ENCODE assay signal across 15 cellular contexts in genomic region chr2:24009367-24009679, GRCh38. TPM values are rescaled to one million over a fixed set of nuclear protein-coding genes. Genes with fewer than 3 reads are reported as not detected.
DNase-seq lines count a peak whose midpoint lies in the region; ATAC-seq and TF ChIP-seq lines count a peak whose summit lies in the region.
"Had no signal": no experiment of that assay in that cellular context is flagged by ENCODE, and none has a peak within 500 bp of the region (broad histone marks: within the 10 kb centered on the region; RNA-seq: fewer than 3 reads in every experiment).

No MANE protein-coding gene starts in this region.

- TF ChIP-seq POLR2A in body of pancreas (IDR thresholded peaks at IDR 0.05) = no peak

- peak overlapping the region; percentile 61 for H2AFZ ChIP-seq in mammary epithelial cell (ENCODE audit: low read depth, low read length)

- H3K9me3 ChIP-seq in ES-I3 (ENCODE audit: control insufficient read depth, insufficient read depth, low read length) (no peaks in the 10 kb centered on the region), mammary epithelial cell (replicated peaks; ENCODE audit: insufficient read depth, low read length) (no peaks in the 10 kb centered on the region), iPS-15b (ENCODE audit: control insufficient read depth, insufficient read depth, low read length) (no peaks in the 10 kb centered on the region), psoas muscle (no peaks in the 10 kb centered on the region), body of pancreas (no peaks in the 10 kb centered on the region)

- H3K36me3 ChIP-seq in ES-I3 (ENCODE audit: insufficient read depth, low read length) (no peaks in the 10 kb centered on the region), mammary epithelial cell (ENCODE audit: insufficient read depth, low read length) (no peaks in the 10 kb centered on the region), iPS-15b (ENCODE audit: control insufficient read depth, insufficient read depth, low read length) (no peaks in the 10 kb centered on the region), psoas muscle (ENCODE audit: insufficient read depth in 1 of 2, low read depth in 1 of 2) (no peaks in the 10 kb centered on the region), body of pancreas (replicated peaks in 1 of 2; ENCODE audit: insufficient read depth in 1 of 2, low read depth in 2 of 2) (no peaks in the 10 kb centered on the region)

- H3K27ac ChIP-seq in mammary epithelial cell (ENCODE audit: insufficient read depth, low read depth, low read length) (no peak overlapping the region), psoas muscle (no peak overlapping the region), body of pancreas (no peak overlapping the region)

- H3K4me2 ChIP-seq in mammary epithelial cell (ENCODE audit: insufficient read depth, low read depth, low read length) = no peak overlapping the region

- intact Hi-C loops in mammary epithelial cell (cut with micrococcal nuclease) = no loop called here
- intact Hi-C loops in psoas muscle (cut with DNase I) = no loop called here
- intact Hi-C loops in body of pancreas (cut with DNase I) = no loop called here
- intact Hi-C loops in sciatic nerve (cut with DNase I) = no loop called here

- in situ Hi-C loops in mammary epithelial cell (cut with MboI; ENCODE audit: low sequenced_read_pairs in 2 of 2) = no loop called here

- CTCF ChIA-PET in mammary epithelial cell (lab: Charles Lee; ENCODE audit: low non-redundant PET) = interaction anchor here (0.5 kb wide), 1 partner anchor 236 kb away, joined by 3 read pairs; no protein-coding TSS in a partner anchor

- no TSS peak for BruUV-seq in mammary epithelial cell (replicated peaks; lab: Mats Ljungman, UMichigan)

- peaks cover 2% of the 10 kb centered on the region for H3K27me3 ChIP-seq in mammary epithelial cell (ENCODE audit: insufficient read depth, low read length)
- H3K27me3 ChIP-seq in iPS-15b (ENCODE audit: control insufficient read depth, insufficient read depth, low read length) = peaks cover 4% of the 10 kb centered on the region
- H3K27me3 ChIP-seq in psoas muscle (ENCODE audit: insufficient read depth in 3 of 3, low read length in 2 of 3) = peaks cover 0 to 22% (median 21%) of the 10 kb centered on the region in 3 donors
- H3K27me3 ChIP-seq in body of pancreas = no peaks in the 10 kb centered on the region

- ATAC-seq in psoas muscle = no peak
- no peak for ATAC-seq in body of pancreas
- ATAC-seq in sciatic nerve = no peak

- no peak for DNase-seq in mammary epithelial cell
- DNase-seq in psoas muscle = no peak
- DNase-seq in body of pancreas = no peak
- no peak for DNase-seq in COR-L47 (lab: John Stamatoyannopoulos, UW)
- DNase-seq in LoVo (ENCODE audit: low spot score) = no peak
- no peak for DNase-seq in sciatic nerve (ENCODE audit: low spot score)
- DNase-seq: activated CD8-positive, alpha-beta memory T cell treated with anti-CD3 and anti-CD28 coated beads, Interleukin-2, amount 10 ng/mL, durations not matched to agents 7 days and 5 days; activated naive CD4-positive, alpha-beta T cell treated with anti-CD3 and anti-CD28 coated beads, Interleukin-2, amount 50 U/mL, for 16 hours; CD4-positive, CD25-positive, alpha-beta regulatory T cell; cortex of kidney; GDM1; stimulated activated CD4-positive, alpha-beta T cell treated with anti-CD3 and anti-CD28 coated beads, Interleukin-2, amount 100 ng/mL, for 48 hours had no signal

- dilution Hi-C loops in mammary epithelial cell (cut with HindIII; ENCODE audit: low sequenced_read_pairs) = no loop called here

- H3K9ac ChIP-seq in ES-I3 (ENCODE audit: low read depth, low read length) = peak overlapping the region; percentile 72
- H3K9ac ChIP-seq in mammary epithelial cell (ENCODE audit: insufficient read depth, low read length) = no peak overlapping the region
- no peak overlapping the region for H3K9ac ChIP-seq in iPS-15b (ENCODE audit: low read depth, low read length)

- 73% methylated on average over 8 of the region's 9 CpGs for WGBS in mammary epithelial cell (ENCODE audit: low coverage, missing lambda C conversion rate)
- WGBS in psoas muscle, 3 donors = 67 to 69% (median 69%) methylated on average over 9 of the region's 9 CpGs
- WGBS in body of pancreas, 2 donors = 58 to 59% methylated on average over 2 to 9 of the region's 9 CpGs

- no peak overlapping the region for H3K4me3 ChIP-seq in mammary epithelial cell (replicated peaks in 1 of 3; ENCODE audit: insufficient read depth in 1 of 3, low read depth in 2 of 3, low read length in 3 of 3)
- H3K4me3 ChIP-seq in iPS-15b (ENCODE audit: low read depth, low read length) = peak overlapping the region; percentile 54
- H3K4me3 ChIP-seq in psoas muscle = peak overlapping the region; percentile 59
- H3K4me3 ChIP-seq in body of pancreas = no peak overlapping the region

- H3K79me2 ChIP-seq in mammary epithelial cell (ENCODE audit: insufficient read depth, low read length) = no peaks in the 10 kb centered on the region

- TF ChIP-seq CTCF in mammary epithelial cell (conservative IDR thresholded peaks at IDR 0.05 in 1 of 2, IDR thresholded peaks at IDR 0.05 in 1 of 2; ENCODE audit: extremely low read depth in 1 of 2, insufficient read depth in 1 of 2, low read depth in 1 of 2, low read length in 2 of 2) = no peak
- TF ChIP-seq CTCF in psoas muscle (IDR thresholded peaks at IDR 0.05) = no peak
- TF ChIP-seq CTCF in body of pancreas (IDR thresholded peaks at IDR 0.05) = no peak

- H3K4me1 ChIP-seq in ES-I3 (ENCODE audit: insufficient read depth, low read length) = peaks cover 14% of the 10 kb centered on the region
- peaks cover 9% of the 10 kb centered on the region for H3K4me1 ChIP-seq in mammary epithelial cell (ENCODE audit: insufficient read depth, low read length)
- peaks cover 3% of the 10 kb centered on the region for H3K4me1 ChIP-seq in iPS-15b (ENCODE audit: control insufficient read depth, insufficient read depth, low read length)
- H3K4me1 ChIP-seq in psoas muscle = peaks cover 8% of the 10 kb centered on the region
- H3K4me1 ChIP-seq in body of pancreas = peaks cover 11% of the 10 kb centered on the region

- H4K20me1 ChIP-seq in mammary epithelial cell (ENCODE audit: insufficient read depth, low read length) = no peaks in the 10 kb centered on the region

RNA-seq across cellular contexts. Expression of gene MFSD2B, which starts 0.6 kb away (rescaled TPM):
- under 1 TPM in 1 of 2 donors, not detected in 1; under 0.01 TPM for total RNA-seq in mammary epithelial cell
- not detected for polyA plus RNA-seq in mammary epithelial cell
- polyA minus RNA-seq in mammary epithelial cell = not detected
- total RNA-seq in psoas muscle = under 1 TPM in 2 of 4 donors, not detected in 2; 0.27 to 0.28 TPM
- polyA plus RNA-seq in psoas muscle = under 1 TPM; 0.03 to 0.12 (median 0.07) TPM
- total RNA-seq in body of pancreas = not detected
- 0.67 TPM for total RNA-seq in sciatic nerve
- total RNA-seq: activated CD8-positive, alpha-beta memory T cell treated with anti-CD3 and anti-CD28 coated beads, Interleukin-2, amount 10 ng/mL, durations not matched to agents 7 days and 5 days; posterior vena cava had no signal
- polyA plus RNA-seq: CD4-positive, CD25-positive, alpha-beta regulatory T cell had no signal

RNA-seq across cellular contexts. Expression of gene WDCP, which starts 37.9 kb away (rescaled TPM):
- total RNA-seq in mammary epithelial cell = 10 to 100 TPM in 1 of 2 donors, 1 to 10 TPM in 1; 9.0 to 10.1 TPM
- 10.2 TPM for polyA plus RNA-seq in mammary epithelial cell
- 16.4 TPM for polyA minus RNA-seq in mammary epithelial cell
- total RNA-seq in psoas muscle = 10 to 100 TPM in 2 of 4 donors, 1 to 10 TPM in 2; 6.5 to 14.6 (median 9.7) TPM
- polyA plus RNA-seq in psoas muscle = 10 to 100 TPM in 1 of 3 donors, 1 to 10 TPM in 2; 4.6 to 17.3 (median 5.0) TPM
- 1 to 10 TPM; 2.6 to 3.9 TPM for total RNA-seq in body of pancreas
- 11.8 TPM for total RNA-seq in sciatic nerve

RNA-seq across cellular contexts. Expression of gene FKBP1B, which starts 40.2 kb away (rescaled TPM):
- total RNA-seq in mammary epithelial cell = 10 to 100 TPM; 15.3 to 20.9 TPM
- 45.1 TPM for polyA plus RNA-seq in mammary epithelial cell
- 25.6 TPM for polyA minus RNA-seq in mammary epithelial cell
- total RNA-seq in psoas muscle = 1 to 10 TPM in 1 of 4 donors, under 1 TPM in 3; 0.46 to 1.8 (median 0.75) TPM
- polyA plus RNA-seq in psoas muscle = 1 to 10 TPM; 1.3 to 2.7 (median 2.1) TPM
- 10 to 100 TPM; 10.5 to 12.7 TPM for total RNA-seq in body of pancreas
- 11.1 TPM for total RNA-seq in sciatic nerve

Comparison
In these comparisons a context has a peak if more than half of its experiments do, and no peak if none do; other contexts are left out.
1. H3K4me3 ChIP-seq: peak in iPS-15b (single experiment) and psoas muscle (single experiment); none in mammary epithelial cell (0 of 3) and body of pancreas (0 of 2).